In the genomic region with DNA sequence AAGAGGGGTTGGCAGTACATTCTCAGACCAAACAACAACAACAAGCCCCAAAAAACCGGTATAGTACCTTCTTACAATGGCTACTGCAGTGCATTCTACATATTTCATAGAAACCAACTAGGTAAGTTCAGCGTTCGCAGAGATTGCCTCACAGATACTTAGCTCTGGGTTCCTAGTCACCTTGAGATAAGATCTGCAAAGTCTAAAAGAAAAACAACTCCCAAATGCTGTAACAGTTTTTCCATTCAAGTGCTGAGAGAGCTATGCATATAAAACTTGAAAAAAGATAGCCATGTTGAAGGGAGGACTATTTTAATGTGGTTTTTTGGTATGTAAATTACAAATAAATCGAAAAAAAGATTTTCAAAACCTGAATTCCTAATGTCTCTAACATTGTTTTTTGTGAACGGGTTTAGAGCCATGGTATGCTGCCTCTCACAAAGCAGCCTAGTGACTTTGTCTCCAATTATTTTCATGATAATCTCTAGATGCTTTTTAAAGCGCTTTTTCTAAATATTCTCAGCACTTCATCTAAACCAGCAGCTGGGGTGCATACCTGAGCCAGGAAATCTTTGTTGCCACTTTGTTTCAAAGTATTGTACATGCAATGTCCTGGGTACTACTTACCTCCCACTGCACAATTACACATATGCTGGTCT, we compare ENCODE assay signal across 20 cellular contexts. TPM values are rescaled to one million over a fixed set of nuclear protein-coding genes. Genes with fewer than 3 reads are reported as not detected.
DNase-seq lines count a peak whose midpoint lies in the region; ATAC-seq, FAIRE-seq and TF ChIP-seq lines count a peak whose summit lies in the region.
"Had no signal": no experiment of that assay in that cellular context is flagged by ENCODE, and none has a peak within 500 bp of the region (broad histone marks: within the 10 kb centered on the region; RNA-seq: fewer than 3 reads in every experiment).

No MANE protein-coding gene starts in this region.

- in situ Hi-C loops in HAP-1 (cut with MboI; ENCODE audit: low sequenced_read_pairs), result no loop called here

- no peaks in the 10 kb centered on the region for H3K9me3 ChIP-seq in CD8-positive, alpha-beta T cell (ENCODE audit: low read length)
- H3K9me3 ChIP-seq in HAP-1 (no peaks in the 10 kb centered on the region), parathyroid adenoma (ENCODE audit: control insufficient read depth, low read length) (no peaks in the 10 kb centered on the region)
- H3K9me3 ChIP-seq: BLaER1, SK-N-SH had no signal

- DNase-seq in CD8-positive, alpha-beta T cell, result no peak
- DNase-seq in HAP-1 (ENCODE audit: low spot score in 2 of 2), result peak; percentile 56 to 95
- DNase-seq in foreskin fibroblast, result no peak
- no peak for DNase-seq in H54 (ENCODE audit: insufficient read length, low spot score)
- DNase-seq: CD8-positive, alpha-beta memory T cell; HCEC 1CT; NCI-H1105 treated with DMSO at 0.1 percent for 48 hours; NCI-H1694; NCI-H2081 treated with DMSO at 0.1 percent for 48 hours; NCI-H446 treated with DMSO at 0.1 percent for 48 hours; NCI-H69; Right ventricle myocardium superior; SK-N-SH had no signal

- H3K27ac ChIP-seq in CD8-positive, alpha-beta T cell (ENCODE audit: low read depth, low read length), result no peak overlapping the region
- H3K27ac ChIP-seq in parathyroid adenoma, result no peak overlapping the region
- H3K27ac ChIP-seq: BLaER1 had no signal

- POLR2A ChIA-PET in CD8-positive, alpha-beta T cell (lab: Charles Lee), result no interaction called here

- H3K4me1 ChIP-seq in CD8-positive, alpha-beta T cell (ENCODE audit: insufficient read depth, low read length), result no peaks in the 10 kb centered on the region
- H3K4me1 ChIP-seq in HAP-1 (peaks cover 19% of the 10 kb centered on the region), parathyroid adenoma (peaks cover 2% of the 10 kb centered on the region)

- no peak overlapping the region for H2AFZ ChIP-seq in parathyroid adenoma

- no peaks in the 10 kb centered on the region for H3K79me2 ChIP-seq in parathyroid adenoma

- intact Hi-C loops in CD8-positive, alpha-beta T cell (cut with DNase I, micrococcal nuclease), result loop anchor here in 1 of 2 experiments (10.0 kb wide), 1 partner anchor 675 kb away; no protein-coding TSS in a partner anchor

- peaks cover 3% of the 10 kb centered on the region for H3K4me1 Mint-ChIP-seq in CD8-positive, alpha-beta T cell (ENCODE audit: low read depth)
- H3K4me1 Mint-ChIP-seq in activated T-helper 17 cell treated with anti-CD3 and anti-CD28 coated beads, Interleukin-2, amount 50 U/mL, for 72 hours, result peaks cover 3% of the 10 kb centered on the region
- H3K4me1 Mint-ChIP-seq: CD8-positive, alpha-beta memory T cell had no signal

- no peaks in the 10 kb centered on the region for H3K27me3 ChIP-seq in CD8-positive, alpha-beta T cell (ENCODE audit: insufficient read depth, low read length)
- no peaks in the 10 kb centered on the region for H3K27me3 ChIP-seq in HAP-1 (ENCODE audit: low read depth)
- no peaks in the 10 kb centered on the region for H3K27me3 ChIP-seq in parathyroid adenoma (ENCODE audit: control insufficient read depth, insufficient read depth, low read length)
- H3K27me3 ChIP-seq: BLaER1 had no signal

- ATAC-seq in CD8-positive, alpha-beta T cell, result no peak
- no peak for ATAC-seq in activated T-helper 17 cell treated with anti-CD3 and anti-CD28 coated beads, Interleukin-2, amount 50 U/mL, for 72 hours (replicated peaks)
- no peak for ATAC-seq in HG02938 (IDR thresholded peaks at IDR 0.05; ENCODE audit: unreplicated experiment)

- FAIRE-seq in H54 (lab: Jason Lieb, UNC), result no peak
- FAIRE-seq: D721Med, GM12892, GM18507 had no signal

- peaks cover 23% of the 10 kb centered on the region for H3K36me3 ChIP-seq in CD8-positive, alpha-beta T cell (ENCODE audit: insufficient read depth, low read length)
- no peaks in the 10 kb centered on the region for H3K36me3 ChIP-seq in HAP-1 (replicated peaks)
- H3K36me3 ChIP-seq in parathyroid adenoma (ENCODE audit: control insufficient read depth, insufficient read depth, low read length), result no peaks in the 10 kb centered on the region
- H3K36me3 ChIP-seq: BLaER1 had no signal

- CTCF ChIA-PET in CD8-positive, alpha-beta T cell (lab: Charles Lee), result interaction anchor here (1.5 to 8.9 kb wide), 2 partner anchors 467 to 511 kb away, joined by 3 to 148 read pairs; no protein-coding TSS in a partner anchor

- peaks cover 64% of the 10 kb centered on the region for H3K36me3 Mint-ChIP-seq in CD8-positive, alpha-beta T cell
- H3K36me3 Mint-ChIP-seq in activated T-helper 17 cell treated with anti-CD3 and anti-CD28 coated beads, Interleukin-2, amount 50 U/mL, for 72 hours (ENCODE audit: low read depth), result peaks cover 38% of the 10 kb centered on the region

- no peak for TF ChIP-seq CTCF in CD8-positive, alpha-beta T cell (IDR thresholded peaks at IDR 0.05)
- no peak for TF ChIP-seq CTCF in parathyroid adenoma (IDR thresholded peaks at IDR 0.05)
- TF ChIP-seq CTCF in foreskin fibroblast (IDR thresholded peaks at IDR 0.05; ENCODE audit: low read depth, low read length), result no peak

- H3K27me3 Mint-ChIP-seq in CD8-positive, alpha-beta T cell (ENCODE audit: low read depth), result no peaks in the 10 kb centered on the region
- H3K27me3 Mint-ChIP-seq in activated T-helper 17 cell treated with anti-CD3 and anti-CD28 coated beads, Interleukin-2, amount 50 U/mL, for 72 hours, result no peaks in the 10 kb centered on the region

- H3K4me3 ChIP-seq in CD8-positive, alpha-beta T cell (ENCODE audit: low read depth, low read length), result no peak overlapping the region
- no peak overlapping the region for H3K4me3 ChIP-seq in HAP-1
- H3K4me3 ChIP-seq in parathyroid adenoma (ENCODE audit: low read depth, low read length), result no peak overlapping the region
- no peak overlapping the region for H3K4me3 ChIP-seq in foreskin fibroblast (ENCODE audit: low read depth in 1 of 2, low read length in 2 of 2)
- H3K4me3 ChIP-seq: BLaER1 had no signal

- peak overlapping the region; percentile 37 for H3K27ac Mint-ChIP-seq in CD8-positive, alpha-beta T cell
- peak overlapping the region; percentile 76 for H3K27ac Mint-ChIP-seq in activated T-helper 17 cell treated with anti-CD3 and anti-CD28 coated beads, Interleukin-2, amount 50 U/mL, for 72 hours

- no peaks in the 10 kb centered on the region for H3K9me3 Mint-ChIP-seq in CD8-positive, alpha-beta T cell
- no peaks in the 10 kb centered on the region for H3K9me3 Mint-ChIP-seq in activated T-helper 17 cell treated with anti-CD3 and anti-CD28 coated beads, Interleukin-2, amount 50 U/mL, for 72 hours
- H3K9me3 Mint-ChIP-seq: CD8-positive, alpha-beta memory T cell had no signal

- no peak overlapping the region for H3K9ac ChIP-seq in parathyroid adenoma
- H3K9ac ChIP-seq: BLaER1, SK-N-SH had no signal

- H3K4me3 Mint-ChIP-seq in CD8-positive, alpha-beta T cell, result no peak overlapping the region
- no peak overlapping the region for H3K4me3 Mint-ChIP-seq in activated T-helper 17 cell treated with anti-CD3 and anti-CD28 coated beads, Interleukin-2, amount 50 U/mL, for 72 hours
- H3K4me3 Mint-ChIP-seq: CD8-positive, alpha-beta memory T cell had no signal

- peak overlapping the region; percentile 42 for H3K4me2 ChIP-seq in parathyroid adenoma (ENCODE audit: low read length)
- H3K4me2 ChIP-seq: BLaER1, SK-N-SH had no signal

- TF ChIP-seq POLR2A in H54 (IDR thresholded peaks at IDR 0.05; ENCODE audit: low read depth, low read length), result no peak

RNA-seq across cellular contexts. Expression of a gene that starts 56.6 kb away (rescaled TPM):
- 10 to 100 TPM; 17.9 TPM for total RNA-seq in CD8-positive, alpha-beta T cell
- total RNA-seq in activated T-helper 17 cell treated with anti-CD3 and anti-CD28 coated beads, Interleukin-2, amount 50 U/mL, for 72 hours, result 10 to 100 TPM; 39.4 to 46.3 TPM

Comparison
In these comparisons a context has a peak if more than half of its experiments do, and no peak if none do; other contexts are left out.
1. DNase-seq: peak in HAP-1 (2 of 2); none in CD8-positive, alpha-beta T cell (0 of 7), foreskin fibroblast (0 of 2) and H54 (single experiment).